Comparison of ENCODE assay signal across 8 cellular contexts in genomic region chr3:25664066-25664809, GRCh38. TPM values are rescaled to one million over a fixed set of nuclear protein-coding genes. Genes with fewer than 3 reads are reported as not detected.
A peak's percentile ranks its signal among the peaks of the same experiment; 100 is the strongest.
DNase-seq lines count a peak whose midpoint lies in the region; ATAC-seq lines count a peak whose summit lies in the region.

No MANE protein-coding gene starts in this region.

- H3K9me2 ChIP-seq in Karpas-422 (replicated peaks; ENCODE audit: insufficient read depth, low read length) = no peaks in the 10 kb centered on the region

- H3K9ac ChIP-seq in Karpas-422 (ENCODE audit: low read length) = peak overlapping the region; percentile 89
- peak overlapping the region; percentile 96 for H3K9ac ChIP-seq in mesendoderm (ENCODE audit: low read length)

- peak overlapping the region; percentile 89 for H3K23ac ChIP-seq in mesendoderm (ENCODE audit: low read length)

- peak overlapping the region; percentile 83 for H3K4me2 ChIP-seq in Karpas-422 (ENCODE audit: low read depth, low read length, poor library complexity, severe bottlenecking)
- H3K4me2 ChIP-seq in mesendoderm (ENCODE audit: low read length) = peak overlapping the region; percentile 92

- H4K20me1 ChIP-seq in Karpas-422 (ENCODE audit: insufficient read depth, low read depth, low read length) = peaks cover 15% of the 10 kb centered on the region

- peak overlapping the region; percentile 77 for H3K4ac ChIP-seq in mesendoderm (ENCODE audit: low read depth, low read length)

- H2BK15ac ChIP-seq in mesendoderm (replicated peaks; ENCODE audit: low read depth) = no peak overlapping the region

- H3K27me3 ChIP-seq in Karpas-422 (ENCODE audit: low read length) (no peaks in the 10 kb centered on the region), mesendoderm (ENCODE audit: insufficient read depth, low read length, poor library complexity) (no peaks in the 10 kb centered on the region)

- WGBS in mesendoderm (ENCODE audit: extremely low coverage, insufficient coverage, low lambda C conversion rate) = no CpG with 5 or more reads among the region's 106 CpGs

- H3K36me3 ChIP-seq in Karpas-422 (ENCODE audit: insufficient read depth, low read length) (peaks cover 7% of the 10 kb centered on the region), mesendoderm (ENCODE audit: control insufficient read depth, insufficient read depth, low read length) (no peaks in the 10 kb centered on the region)

- H4K8ac ChIP-seq in mesendoderm (ENCODE audit: low read depth, low read length) = peak overlapping the region; percentile 87

- peak; percentile 63 for DNase-seq in G401 (ENCODE audit: low spot score)
- peak; percentile 74 for DNase-seq in Karpas-422
- DNase-seq in activated CD8-positive, alpha-beta memory T cell treated with anti-CD3 and anti-CD28 coated beads for 1 hour (ENCODE audit: extremely low read depth in 1 of 2, low read depth in 1 of 2) = peak; percentile 11 to 48
- peak; percentile 64 for DNase-seq in effector CD8-positive, alpha-beta T cell (lab: John Stamatoyannopoulos, UW)
- DNase-seq in mesendoderm = peak; percentile 75
- peak; percentile 42 for DNase-seq in stimulated activated CD8-positive, alpha-beta memory T cell treated with anti-CD3 and anti-CD28 coated beads, Interleukin-15, amount 100 ng/mL, for 24 hours (ENCODE audit: low read depth)
- DNase-seq in pons (ENCODE audit: low spot score) = no peak

- peak overlapping the region; percentile 67 for H2BK5ac ChIP-seq in mesendoderm (ENCODE audit: low read length)

- H2AFZ ChIP-seq in Karpas-422 (ENCODE audit: low read length) = no peak overlapping the region

- peak overlapping the region; percentile 72 for H3K27ac ChIP-seq in Karpas-422 (ENCODE audit: low read length)
- peak overlapping the region; percentile 91 for H3K27ac ChIP-seq in mesendoderm (ENCODE audit: low read depth, low read length)

- H3K79me2 ChIP-seq in Karpas-422 (ENCODE audit: low read length) = peaks cover 51% of the 10 kb centered on the region
- H3K79me2 ChIP-seq in mesendoderm (ENCODE audit: control insufficient read depth, insufficient read depth, low read length) = peaks cover 29% of the 10 kb centered on the region

- H3K18ac ChIP-seq in mesendoderm (ENCODE audit: low read length) = peak overlapping the region; percentile 91

- peak overlapping the region; percentile 98 for H3K56ac ChIP-seq in mesendoderm (ENCODE audit: low read length)

- no peak overlapping the region for H2BK120ac ChIP-seq in mesendoderm (ENCODE audit: low read depth, low read length)

- H3K4me1 ChIP-seq in Karpas-422 (ENCODE audit: low read length) (peaks cover 48% of the 10 kb centered on the region), mesendoderm (ENCODE audit: control insufficient read depth, low read depth, low read length) (no peaks in the 10 kb centered on the region)

- H4K5ac ChIP-seq in mesendoderm (ENCODE audit: low read length) = no peak overlapping the region

- peak overlapping the region; percentile 83 for H3K4me3 ChIP-seq in Karpas-422 (ENCODE audit: low read length)
- peak overlapping the region; percentile 80 for H3K4me3 ChIP-seq in mesendoderm (ENCODE audit: low read length)

- ATAC-seq in GM21619 (IDR thresholded peaks at IDR 0.05; ENCODE audit: unreplicated experiment) = peak; percentile 25

- H3K9me3 ChIP-seq in Karpas-422 (ENCODE audit: low read length) = no peaks in the 10 kb centered on the region

- in situ Hi-C loops in G401 (cut with HindIII; ENCODE audit: low sequenced_read_pairs) = no loop called here

- H3K79me1 ChIP-seq in mesendoderm (ENCODE audit: low read length) = peaks cover 2% of the 10 kb centered on the region

- H2AK5ac ChIP-seq in mesendoderm (ENCODE audit: low read length) = no peak overlapping the region

RNA-seq across cellular contexts. Expression of gene TOP2B, which starts 0.5 kb away (rescaled TPM):
- total RNA-seq in G401 (2014; rRNA removed; shearing (Covaris generic)) = 63.3 and 122 TPM in 2 replicates
- 132 and 155 TPM in 2 replicates for total RNA-seq in Karpas-422 (2014; rRNA removed; shearing (Covaris generic); ENCODE audit: low replicate concordance)
- 119 TPM for polyA plus RNA-seq in mesendoderm (2013, experiment 1 of 2)
- 116 TPM for polyA plus RNA-seq in mesendoderm (2013, experiment 2 of 2)
